In the genomic region with DNA sequence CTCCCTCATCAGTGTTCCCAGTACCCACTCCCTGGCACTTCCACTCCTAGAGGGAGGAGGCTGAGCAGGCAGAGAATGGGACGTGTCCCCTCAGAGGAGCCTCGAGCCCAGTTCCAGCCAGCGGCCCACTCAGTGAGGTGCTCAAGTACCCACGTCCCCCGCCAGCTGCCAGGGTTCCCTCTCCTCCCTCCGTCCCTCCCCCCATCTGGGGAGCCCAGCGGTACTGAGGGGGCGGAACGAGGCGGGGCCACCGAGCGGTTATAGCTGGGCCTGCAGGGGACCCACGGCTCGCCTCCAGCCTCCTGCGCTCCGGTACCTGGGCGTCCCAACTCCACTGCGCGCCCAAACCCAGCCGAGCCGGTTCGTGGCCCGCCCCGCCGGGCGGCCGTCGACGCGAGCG, we compare ENCODE assay signal across 9 cellular contexts. TPM values are rescaled to one million over a fixed set of nuclear protein-coding genes. Genes with fewer than 3 reads are reported as not detected.
DNase-seq lines count a peak whose midpoint lies in the region; ATAC-seq and TF ChIP-seq lines count a peak whose summit lies in the region.
"Had no signal": no experiment of that assay in that cellular context is flagged by ENCODE, and none has a peak within 500 bp of the region (broad histone marks: within the 10 kb centered on the region; RNA-seq: fewer than 3 reads in every experiment).

TSS of gene NPW (plus strand) at position 286 of the 400 bp plus-strand sequence.

- H3K36me3 ChIP-seq in SJCRH30 (no peaks in the 10 kb centered on the region), hepatocyte (replicated peaks; ENCODE audit: insufficient read depth, low read depth) (no peaks in the 10 kb centered on the region)

- no peak within 1 kb of the TSS for H2AFZ ChIP-seq in hepatocyte

- no peaks in the 10 kb centered on the region for H3K36me3 Mint-ChIP-seq in stimulated activated memory B cell treated with anti-CD40 and anti-IgM and Interleukin-4, amounts not matched to agents 10 μg/mL and 1 μg/mL and 100 μg/mL, for 72 hours
- H3K36me3 Mint-ChIP-seq: T-cell had no signal

- ATAC-seq in stimulated activated memory B cell treated with anti-CD40 and anti-IgM and Interleukin-4, amounts not matched to agents 10 μg/mL and 1 μg/mL and 100 μg/mL, for 72 hours = no peak
- ATAC-seq: T-cell had no signal

- DNase-seq in activated T-cell treated with anti-CD3 and anti-CD28 coated beads for 48 hours (ENCODE audit: low read depth) (peak; percentile 33), activated T-cell treated with anti-CD3 and anti-CD28 coated beads for 4 hours (no peak), SJCRH30 (peak in 1 of 2 experiments; percentile 37), hepatocyte (ENCODE audit: low spot score) (no peak), HEK293T (ENCODE audit: extremely low spot score) (no peak), NCI-H526 treated with DMSO at 0.1 percent for 48 hours (lab: John Stamatoyannopoulos, UW) (no peak), NCI-H2196 (lab: John Stamatoyannopoulos, UW; ENCODE audit: unreplicated experiment) (no peak)

- peaks cover 24% of the 10 kb centered on the region for H3K4me1 Mint-ChIP-seq in stimulated activated memory B cell treated with anti-CD40 and anti-IgM and Interleukin-4, amounts not matched to agents 10 μg/mL and 1 μg/mL and 100 μg/mL, for 72 hours

- CTCF ChIA-PET in HEK293T (lab: Yijun Ruan, JAX) = no interaction called here

- peak within 1 kb of the TSS; percentile 80 for H3K4me2 ChIP-seq in hepatocyte

- peaks cover 60% of the 10 kb centered on the region for H3K27me3 Mint-ChIP-seq in stimulated activated memory B cell treated with anti-CD40 and anti-IgM and Interleukin-4, amounts not matched to agents 10 μg/mL and 1 μg/mL and 100 μg/mL, for 72 hours

- H3K9me2 ChIP-seq in hepatocyte (replicated peaks; ENCODE audit: insufficient read depth) = no peaks in the 10 kb centered on the region

- POLR2A ChIA-PET in HEK293T (lab: Yijun Ruan, JAX) = interaction anchor here (1.4 to 1.9 kb wide), 2 partner anchors 10 to 136 kb away, joined by 3 to 5 read pairs; partner anchors contain the start of gene TRAF7

- no peak for TF ChIP-seq CTCF in hepatocyte (IDR thresholded peaks at IDR 0.05; ENCODE audit: poor library complexity)

- H3K27me3 ChIP-seq in SJCRH30 = peaks cover 8% of the 10 kb centered on the region; the same call in 1 of the 2 replicates
- peaks cover 21% of the 10 kb centered on the region for H3K27me3 ChIP-seq in hepatocyte

- no peak within 1 kb of the TSS for H3K27ac Mint-ChIP-seq in stimulated activated memory B cell treated with anti-CD40 and anti-IgM and Interleukin-4, amounts not matched to agents 10 μg/mL and 1 μg/mL and 100 μg/mL, for 72 hours
- H3K27ac Mint-ChIP-seq: T-cell had no signal

- WGBS in hepatocyte (ENCODE audit: low lambda C conversion rate, missing lambda C conversion rate) = 14% methylated on average over 15 of the region's 31 CpGs

- no peaks in the 10 kb centered on the region for H3K9me3 Mint-ChIP-seq in stimulated activated memory B cell treated with anti-CD40 and anti-IgM and Interleukin-4, amounts not matched to agents 10 μg/mL and 1 μg/mL and 100 μg/mL, for 72 hours
- H3K9me3 Mint-ChIP-seq: T-cell had no signal

- H3K9me3 ChIP-seq in SJCRH30 (replicated peaks) (no peaks in the 10 kb centered on the region), hepatocyte (ENCODE audit: low read depth) (no peaks in the 10 kb centered on the region)

- H3K79me2 ChIP-seq in hepatocyte = no peaks in the 10 kb centered on the region

- peaks cover 12% of the 10 kb centered on the region for H3K4me1 ChIP-seq in SJCRH30
- peaks cover 32% of the 10 kb centered on the region for H3K4me1 ChIP-seq in hepatocyte (ENCODE audit: insufficient read depth)

- no peak within 1 kb of the TSS for H3K27ac ChIP-seq in SJCRH30
- H3K27ac ChIP-seq in hepatocyte = no peak within 1 kb of the TSS

- H3K4me3 ChIP-seq in SJCRH30 (peak within 1 kb of the TSS; percentile 21; the same call in 1 of the 2 replicates), hepatocyte (no peak within 1 kb of the TSS)

- H3K4me3 Mint-ChIP-seq in stimulated activated memory B cell treated with anti-CD40 and anti-IgM and Interleukin-4, amounts not matched to agents 10 μg/mL and 1 μg/mL and 100 μg/mL, for 72 hours = peak within 1 kb of the TSS; percentile 58

- H4K20me1 ChIP-seq in hepatocyte (ENCODE audit: insufficient read depth, poor library complexity, severe bottlenecking) = no peaks in the 10 kb centered on the region

TF ChIP-seq in HEK293T, 16 proteins besides CTCF, POLR2A, EP300 and RAD21:
- no peak for TF ChIP-seq ELF4 (IDR thresholded peaks at IDR 0.05)
- TF ChIP-seq, protein P1, sequence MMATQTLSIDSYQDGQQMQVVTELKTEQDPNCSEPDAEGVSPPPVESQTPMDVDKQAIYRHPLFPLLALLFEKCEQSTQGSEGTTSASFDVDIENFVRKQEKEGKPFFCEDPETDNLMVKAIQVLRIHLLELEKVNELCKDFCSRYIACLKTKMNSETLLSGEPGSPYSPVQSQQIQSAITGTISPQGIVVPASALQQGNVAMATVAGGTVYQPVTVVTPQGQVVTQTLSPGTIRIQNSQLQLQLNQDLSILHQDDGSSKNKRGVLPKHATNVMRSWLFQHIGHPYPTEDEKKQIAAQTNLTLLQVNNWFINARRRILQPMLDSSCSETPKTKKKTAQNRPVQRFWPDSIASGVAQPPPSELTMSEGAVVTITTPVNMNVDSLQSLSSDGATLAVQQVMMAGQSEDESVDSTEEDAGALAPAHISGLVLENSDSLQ (IDR thresholded peaks at IDR 0.05) = no peak
- TF ChIP-seq NFRKB (IDR thresholded peaks at IDR 0.05) = no peak
- no peak for TF ChIP-seq FOXM1 (IDR thresholded peaks at IDR 0.05; ENCODE audit: borderline replicate concordance)
- no peak for TF ChIP-seq HDGF (IDR thresholded peaks at IDR 0.05; ENCODE audit: borderline replicate concordance)
- TF ChIP-seq FOXA1 (IDR thresholded peaks at IDR 0.05) = no peak
- TF ChIP-seq FOXK2 (IDR thresholded peaks at IDR 0.05) = no peak
- TF ChIP-seq LEF1 (IDR thresholded peaks at IDR 0.05; ENCODE audit: borderline replicate concordance) = no peak
- no peak for TF ChIP-seq SP1 (IDR thresholded peaks at IDR 0.05)
- no peak for TF ChIP-seq ARNT (IDR thresholded peaks at IDR 0.05)
- no peak for TF ChIP-seq TARDBP (IDR thresholded peaks at IDR 0.05)
- TF ChIP-seq ZNF384 (IDR thresholded peaks at IDR 0.05) = no peak
- TF ChIP-seq CTBP1 (IDR thresholded peaks at IDR 0.05; ENCODE audit: borderline replicate concordance) = no peak
- TF ChIP-seq BHLHE40 (IDR thresholded peaks at IDR 0.05; ENCODE audit: borderline replicate concordance) = no peak
- no peak for TF ChIP-seq L3MBTL2 (conservative IDR thresholded peaks at IDR 0.05)
- TF ChIP-seq SUZ12 (IDR thresholded peaks at IDR 0.05) = no peak

RNA-seq across cellular contexts. Expression of gene NPW, which starts in this region (rescaled TPM):
- total RNA-seq in SJCRH30 (2014; rRNA removed; shearing (Covaris generic)) = 1.6 TPM in 2 replicates
- total RNA-seq in hepatocyte = 2.7 and 4.1 TPM in 2 replicates
- 45.2 and 57.6 TPM in 2 replicates for polyA plus RNA-seq in hepatocyte
